In the genomic region with DNA sequence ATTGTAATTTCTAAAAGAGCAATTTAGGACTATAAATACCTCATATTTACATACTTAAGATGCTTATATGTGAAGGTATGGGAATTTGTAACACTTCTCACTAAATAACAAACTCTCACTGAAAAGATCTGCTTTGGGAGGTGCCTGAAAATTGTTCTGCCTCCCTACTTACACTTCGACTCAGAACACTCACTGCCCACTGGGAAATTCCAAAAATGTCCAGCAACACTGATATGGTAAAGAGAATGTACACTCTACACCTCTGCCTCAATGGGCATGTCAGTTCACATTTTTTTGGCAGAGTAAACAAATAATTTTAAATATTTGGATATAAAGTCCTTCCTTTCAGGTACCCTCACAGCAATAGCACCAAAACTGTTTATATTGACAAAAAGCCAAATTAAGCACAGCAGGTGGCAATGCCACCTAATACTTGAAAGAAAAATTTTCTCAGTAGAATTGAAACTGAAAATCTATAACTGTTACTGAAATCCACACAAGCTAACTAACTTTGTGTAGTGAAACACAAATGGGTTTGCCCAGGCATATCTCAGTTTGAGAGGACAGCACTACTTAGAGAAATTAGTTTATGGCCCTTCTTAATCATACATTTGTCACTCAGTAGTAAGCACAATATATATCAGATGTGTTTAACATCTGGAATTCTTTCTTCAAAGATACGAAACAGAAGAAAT, we compare ENCODE assay signal across 12 cellular contexts.
A peak's percentile ranks its signal among the peaks of the same experiment; 100 is the strongest.
DNase-seq lines count a peak whose midpoint lies in the region; ATAC-seq, FAIRE-seq and TF ChIP-seq lines count a peak whose summit lies in the region.
"Had no signal": no experiment of that assay in that cellular context is flagged by ENCODE, and none has a peak within 500 bp of the region (broad histone marks: within the 10 kb centered on the region; RNA-seq: fewer than 3 reads in every experiment).

No MANE protein-coding gene starts in this region.

- H3K27me3 ChIP-seq in H7 (ENCODE audit: control insufficient read depth, insufficient read depth, low read length): no peaks in the 10 kb centered on the region
- H3K27me3 ChIP-seq: body of pancreas had no signal

- 0 out of 2 replicates have a peak, but pooled peaks cover 1% of the 10 kb centered on the region for H3K36me3 ChIP-seq in H7 (replicated peaks; ENCODE audit: control insufficient read depth, insufficient read depth, low read length)

- TF ChIP-seq CTCF in GM12864 (IDR thresholded peaks at IDR 0.05; ENCODE audit: low read depth, low read length, missing control alignments): no peak

- ATAC-seq in GM19043 (IDR thresholded peaks at IDR 0.05; ENCODE audit: low read depth, unreplicated experiment): peak; percentile 93
- ATAC-seq in HG02610 (IDR thresholded peaks at IDR 0.05; ENCODE audit: unreplicated experiment): peak; percentile 97
- peak; percentile 96 for ATAC-seq in HG03354 (IDR thresholded peaks at IDR 0.05; ENCODE audit: poor library complexity, severe bottlenecking, unreplicated experiment)
- ATAC-seq: body of pancreas, T-helper 17 cell had no signal

- DNase-seq in GM12864 (ENCODE audit: low read depth): peak; percentile 38
- DNase-seq in frontal cortex (ENCODE audit: low spot score in 2 of 2): no peak
- DNase-seq in activated CD4-positive, alpha-beta T cell treated with anti-CD3 and anti-CD28 coated beads for 1 hour: no peak
- DNase-seq in GM19240 (ENCODE audit: insufficient read length, low spot score): no peak
- DNase-seq in H7: no peak
- DNase-seq: body of pancreas; kidney; NK-92 treated with Interleukin-12 subunit alpha and Interleukin-12 subunit beta, amount 100 ng/mL, for 24 hours; T-helper 17 cell had no signal

- FAIRE-seq in frontal cortex (lab: Jason Lieb, UNC): no peak
- FAIRE-seq: kidney had no signal

- H3K4me3 ChIP-seq in GM12864 (ENCODE audit: low read depth, low read length): no peak overlapping the region
- H3K4me3 ChIP-seq in H7 (ENCODE audit: insufficient read depth, low read depth, low read length): no peak overlapping the region
- H3K4me3 ChIP-seq: body of pancreas had no signal
